8 cellular contexts compared by ENCODE assay signal in genomic region chr15:90932660-90932991, GRCh38. TPM values are rescaled to one million over a fixed set of nuclear protein-coding genes. Genes with fewer than 3 reads are reported as not detected.
DNase-seq lines count a peak whose midpoint lies in the region; ATAC-seq, FAIRE-seq and TF ChIP-seq lines count a peak whose summit lies in the region.

No MANE protein-coding gene starts in this region.

- H3K9me3 ChIP-seq in mononuclear cell (ENCODE audit: low read depth, low read length), result no peaks in the 10 kb centered on the region

- TF ChIP-seq CTCF in astrocyte of the spinal cord (IDR thresholded peaks at IDR 0.05; ENCODE audit: low read depth, low read length) (no peak), type B pancreatic cell (conservative IDR thresholded peaks at IDR 0.05) (peak; percentile 13)

- H3K27ac Mint-ChIP-seq in activated naive CD4-positive, alpha-beta T cell treated with anti-CD3 and anti-CD28 coated beads, Interleukin-2, amount 10 ng/mL, durations not matched to agents 7 days and 5 days, result peak overlapping the region; percentile 100
- H3K27ac Mint-ChIP-seq in type B pancreatic cell, result peak overlapping the region; percentile 39

- CTCF ChIA-PET in activated naive CD4-positive, alpha-beta T cell treated with anti-CD3 and anti-CD28 coated beads, Interleukin-2, amount 10 ng/mL, durations not matched to agents 7 days and 5 days (lab: Charles Lee), result interaction anchor here (0.6 to 8.1 kb wide), 36 partner anchors 10 to 700 kb away, joined by 3 to 160 read pairs (median 5); partner anchors contain the start of genes FES, MAN2A2 and RCCD1

- FAIRE-seq in urothelium cell line (lab: Jason Lieb, UNC), result no peak

- H3K4me1 Mint-ChIP-seq in activated naive CD4-positive, alpha-beta T cell treated with anti-CD3 and anti-CD28 coated beads, Interleukin-2, amount 10 ng/mL, durations not matched to agents 7 days and 5 days, result peaks cover 71% of the 10 kb centered on the region
- H3K4me1 Mint-ChIP-seq in type B pancreatic cell (ENCODE audit: unreplicated experiment), result peaks cover 31% of the 10 kb centered on the region

- no peak for ATAC-seq in GM18867 (IDR thresholded peaks at IDR 0.05; ENCODE audit: unreplicated experiment)

- no peak for DNase-seq in activated naive CD4-positive, alpha-beta T cell treated with anti-CD3 and anti-CD28 coated beads, Interleukin-2, amount 10 ng/mL, durations not matched to agents 7 days and 5 days
- DNase-seq in activated naive CD4-positive, alpha-beta T cell treated with Interleukin-2 at 50 U/mL for 16 hours, result no peak
- DNase-seq in astrocyte of the spinal cord (ENCODE audit: low read depth, low spot score) (no peak), type B pancreatic cell (ENCODE audit: extremely low spot score, unreplicated experiment) (no peak), urothelium cell line (ENCODE audit: low spot score) (no peak), HCEC 1CT (no peak)

- H3K4me1 ChIP-seq in mononuclear cell (ENCODE audit: insufficient read depth, low read length), result peaks cover 75% of the 10 kb centered on the region

- in situ Hi-C loops in astrocyte of the spinal cord (cut with HindIII; ENCODE audit: low sequenced_read_pairs), result no loop called here

- H3K36me3 Mint-ChIP-seq in activated naive CD4-positive, alpha-beta T cell treated with anti-CD3 and anti-CD28 coated beads, Interleukin-2, amount 10 ng/mL, durations not matched to agents 7 days and 5 days, result peaks cover 21% of the 10 kb centered on the region
- peaks cover 4% of the 10 kb centered on the region for H3K36me3 Mint-ChIP-seq in type B pancreatic cell

- no peaks in the 10 kb centered on the region for H3K27me3 ChIP-seq in mononuclear cell (ENCODE audit: insufficient read depth, low read length)

- no peaks in the 10 kb centered on the region for H3K27me3 Mint-ChIP-seq in activated naive CD4-positive, alpha-beta T cell treated with anti-CD3 and anti-CD28 coated beads, Interleukin-2, amount 10 ng/mL, durations not matched to agents 7 days and 5 days
- H3K27me3 Mint-ChIP-seq in type B pancreatic cell, result no peaks in the 10 kb centered on the region

- peak overlapping the region; percentile 82 for H3K4me3 ChIP-seq in astrocyte of the spinal cord (ENCODE audit: low read depth, low read length)
- H3K4me3 ChIP-seq in mononuclear cell (ENCODE audit: low read length), result peak overlapping the region; percentile 67

- no peaks in the 10 kb centered on the region for H3K9me3 Mint-ChIP-seq in activated naive CD4-positive, alpha-beta T cell treated with anti-CD3 and anti-CD28 coated beads, Interleukin-2, amount 10 ng/mL, durations not matched to agents 7 days and 5 days
- no peaks in the 10 kb centered on the region for H3K9me3 Mint-ChIP-seq in type B pancreatic cell

- peak overlapping the region; percentile 98 for H3K4me3 Mint-ChIP-seq in activated naive CD4-positive, alpha-beta T cell treated with anti-CD3 and anti-CD28 coated beads, Interleukin-2, amount 10 ng/mL, durations not matched to agents 7 days and 5 days
- H3K4me3 Mint-ChIP-seq in type B pancreatic cell, result peak overlapping the region; percentile 97

RNA-seq across cellular contexts. Expression of gene HDDC3, which starts 0.3 kb away (rescaled TPM):
- total RNA-seq in mononuclear cell (5.0 TPM), type B pancreatic cell (ENCODE audit: low replicate concordance) (16.8 and 18.9 TPM in 2 replicates)

RNA-seq across cellular contexts. Expression of gene UNC45A, which starts 2.5 kb away (rescaled TPM):
- 14.4 TPM for total RNA-seq in mononuclear cell
- 78.9 and 80.2 TPM in 2 replicates for total RNA-seq in type B pancreatic cell (ENCODE audit: low replicate concordance)

RNA-seq across cellular contexts. Expression of gene RCCD1, which starts 22.1 kb away (rescaled TPM):
- total RNA-seq in mononuclear cell (1.3 TPM), type B pancreatic cell (ENCODE audit: low replicate concordance) (14.0 and 20.3 TPM in 2 replicates)

RNA-seq across cellular contexts. Expression of gene MAN2A2, which starts 29.5 kb away (rescaled TPM):
- total RNA-seq in mononuclear cell (38.8 TPM), type B pancreatic cell (ENCODE audit: low replicate concordance) (43.0 and 60.2 TPM in 2 replicates)

RNA-seq across cellular contexts. Expression of gene FES, which starts 48.3 kb away (rescaled TPM):
- total RNA-seq in mononuclear cell (27.9 TPM), type B pancreatic cell (ENCODE audit: low replicate concordance) (3.1 TPM in 2 replicates)
